In genomic region chr6:166512567-166512966, GRCh38 we compare ENCODE assay signal across 8 cellular contexts.
DNase-seq lines count a peak whose midpoint lies in the region; ATAC-seq and TF ChIP-seq lines count a peak whose summit lies in the region.

No MANE protein-coding gene starts in this region.

- peaks cover 8% of the 10 kb centered on the region for H3K4me1 ChIP-seq in CD4-positive, alpha-beta memory T cell (ENCODE audit: insufficient read depth, low read length)
- H3K4me1 ChIP-seq in tibial nerve: no peaks in the 10 kb centered on the region
- H3K4me1 ChIP-seq in neuronal stem cell (ENCODE audit: control insufficient read depth in 2 of 2, insufficient read depth in 1 of 2, low read depth in 1 of 2, low read length in 2 of 2): peaks cover 5 to 15% of the 10 kb centered on the region in 2 donors

- H3K4me1 Mint-ChIP-seq in CD4-positive, alpha-beta memory T cell: peaks cover 7 to 13% (median 8%) of the 10 kb centered on the region in 4 donors
- H3K4me1 Mint-ChIP-seq in activated naive CD4-positive, alpha-beta T cell treated with anti-CD3 and anti-CD28 coated beads, Interleukin-2, amount 10 ng/mL, durations not matched to agents 7 days and 5 days: no peaks in the 10 kb centered on the region

- no peak overlapping the region for H3K27ac ChIP-seq in CD4-positive, alpha-beta memory T cell (ENCODE audit: low read depth, low read length)
- H3K27ac ChIP-seq in tibial nerve (no peak overlapping the region), neuronal stem cell (replicated peaks; ENCODE audit: low read length) (no peak overlapping the region)

- no peak overlapping the region for H2BK12ac ChIP-seq in neuronal stem cell (ENCODE audit: low read length)

- H2BK5ac ChIP-seq in neuronal stem cell (ENCODE audit: low read length): no peak overlapping the region

- no peak for TF ChIP-seq POLR2A in tibial nerve (IDR thresholded peaks at IDR 0.05)

- ATAC-seq in GM19455 (IDR thresholded peaks at IDR 0.05; ENCODE audit: unreplicated experiment) (peak; percentile 93), HG03442 (IDR thresholded peaks at IDR 0.05; ENCODE audit: unreplicated experiment) (peak; percentile 97)

- TF ChIP-seq CTCF in tibial nerve (IDR thresholded peaks at IDR 0.05): no peak

- no peak overlapping the region for H2AK5ac ChIP-seq in neuronal stem cell (ENCODE audit: low read depth, low read length)

- no peaks in the 10 kb centered on the region for H3K79me1 ChIP-seq in neuronal stem cell (ENCODE audit: low read depth, low read length)

- no peaks in the 10 kb centered on the region for H3K9me3 ChIP-seq in CD4-positive, alpha-beta memory T cell (ENCODE audit: control insufficient read depth in 1 of 2, low read length in 2 of 2)
- H3K9me3 ChIP-seq in tibial nerve (peaks cover 0 to under 1% (median 0%) of the 10 kb centered on the region in 4 donors), neuronal stem cell (replicated peaks in 1 of 2; ENCODE audit: control insufficient read depth in 2 of 2, insufficient read depth in 1 of 2, low read depth in 1 of 2, low read length in 2 of 2) (peaks cover 0 to 4% of the 10 kb centered on the region in 2 donors)

- intact Hi-C loops in CD4-positive, alpha-beta memory T cell (cut with micrococcal nuclease): loop anchor here (1.0 kb wide), 5 partner anchors 56 to 237 kb away; partner anchors contain the start of gene MPC1

- H3K9me3 Mint-ChIP-seq in CD4-positive, alpha-beta memory T cell: peaks cover 0 to 2% (median 0%) of the 10 kb centered on the region in 8 donors
- H3K9me3 Mint-ChIP-seq in activated naive CD4-positive, alpha-beta T cell treated with anti-CD3 and anti-CD28 coated beads, Interleukin-2, amount 10 ng/mL, durations not matched to agents 7 days and 5 days: no peaks in the 10 kb centered on the region

- H3K27me3 Mint-ChIP-seq in CD4-positive, alpha-beta memory T cell: no peaks in the 10 kb centered on the region
- no peaks in the 10 kb centered on the region for H3K27me3 Mint-ChIP-seq in activated naive CD4-positive, alpha-beta T cell treated with anti-CD3 and anti-CD28 coated beads, Interleukin-2, amount 10 ng/mL, durations not matched to agents 7 days and 5 days

- CTCF ChIA-PET in CD4-positive, alpha-beta memory T cell (lab: Charles Lee; ENCODE audit: partially characterized antibody): interaction anchor here (0.6 to 2.7 kb wide), 23 partner anchors 9 to 356 kb away, joined by 3 to 20 read pairs (median 4); no protein-coding TSS in a partner anchor
- CTCF ChIA-PET in activated naive CD4-positive, alpha-beta T cell treated with anti-CD3 and anti-CD28 coated beads, Interleukin-2, amount 10 ng/mL, durations not matched to agents 7 days and 5 days (lab: Charles Lee): interaction anchor here (1.4 kb wide), 1 partner anchor 7 kb away, joined by 3 read pairs; no protein-coding TSS in a partner anchor

- H3K4me3 Mint-ChIP-seq in CD4-positive, alpha-beta memory T cell: peak overlapping the region in 1 of 8 donors; percentile 47
- H3K4me3 Mint-ChIP-seq in activated naive CD4-positive, alpha-beta T cell treated with anti-CD3 and anti-CD28 coated beads, Interleukin-2, amount 10 ng/mL, durations not matched to agents 7 days and 5 days: no peak overlapping the region

- no peak overlapping the region for H4K91ac ChIP-seq in neuronal stem cell (ENCODE audit: low read depth, low read length, poor library complexity)

- H2BK15ac ChIP-seq in neuronal stem cell (ENCODE audit: low read length): no peak overlapping the region

- no peak overlapping the region for H3K14ac ChIP-seq in neuronal stem cell (ENCODE audit: low read length)

- peaks cover 0 to 15% of the 10 kb centered on the region in 2 donors for H3K36me3 Mint-ChIP-seq in CD4-positive, alpha-beta memory T cell
- H3K36me3 Mint-ChIP-seq in activated naive CD4-positive, alpha-beta T cell treated with anti-CD3 and anti-CD28 coated beads, Interleukin-2, amount 10 ng/mL, durations not matched to agents 7 days and 5 days: no peaks in the 10 kb centered on the region

- no peak overlapping the region for H3K23ac ChIP-seq in neuronal stem cell (ENCODE audit: low read depth, low read length, poor library complexity)

- no peak overlapping the region for H3K18ac ChIP-seq in neuronal stem cell (ENCODE audit: low read length)

- H3K4me2 ChIP-seq in neuronal stem cell (ENCODE audit: insufficient read depth, low read length, poor library complexity, severe bottlenecking): no peak overlapping the region

- H3K36me3 ChIP-seq in CD4-positive, alpha-beta memory T cell (ENCODE audit: insufficient read depth, low read length): no peaks in the 10 kb centered on the region
- H3K36me3 ChIP-seq in tibial nerve (peaks cover 0 to 45% (median 4%) of the 10 kb centered on the region in 3 donors), neuronal stem cell (replicated peaks in 1 of 2; ENCODE audit: control insufficient read depth in 2 of 2, insufficient read depth in 2 of 2, low read length in 2 of 2) (peaks cover 8 to 62% of the 10 kb centered on the region in 2 donors)

- no peaks in the 10 kb centered on the region for H3K27me3 ChIP-seq in CD4-positive, alpha-beta memory T cell (ENCODE audit: insufficient read depth, low read length)
- H3K27me3 ChIP-seq in tibial nerve (no peaks in the 10 kb centered on the region), neuronal stem cell (ENCODE audit: control insufficient read depth in 3 of 3, insufficient read depth in 3 of 3, low read depth in 1 of 3, low read length in 3 of 3) (peaks cover 0 to 2% (median 0%) of the 10 kb centered on the region in 3 experiments)

- H3K9ac ChIP-seq in neuronal stem cell (ENCODE audit: low read depth, low read length, poor library complexity): no peak overlapping the region

- POLR2A ChIA-PET in CD4-positive, alpha-beta memory T cell (lab: Charles Lee; ENCODE audit: partially characterized antibody): interaction anchor here (0.6 to 1.4 kb wide), 4 partner anchors 24 to 93 kb away, joined by 3 to 5 read pairs (median 4); no protein-coding TSS in a partner anchor

- no peak overlapping the region for H3K4me3 ChIP-seq in CD4-positive, alpha-beta memory T cell (ENCODE audit: low read length in 2 of 2)
- H3K4me3 ChIP-seq in tibial nerve: no peak overlapping the region
- H3K4me3 ChIP-seq in neuronal stem cell (ENCODE audit: low read length in 2 of 2): no peak overlapping the region

- no peak overlapping the region for H3K4ac ChIP-seq in neuronal stem cell (ENCODE audit: low read length)

- TF ChIP-seq EP300 in tibial nerve (IDR thresholded peaks at IDR 0.05): no peak

- H4K8ac ChIP-seq in neuronal stem cell (ENCODE audit: low read depth, low read length): no peak overlapping the region

- peak; percentile 25 to 52 (median 47) for DNase-seq in CD4-positive, alpha-beta memory T cell
- DNase-seq in activated naive CD4-positive, alpha-beta T cell treated with anti-CD3 and anti-CD28 coated beads, Interleukin-2, amount 10 ng/mL, durations not matched to agents 7 days and 5 days: peak; percentile 43
- DNase-seq in tibial nerve (ENCODE audit: low spot score in 2 of 2): no peak
- no peak for DNase-seq in neuronal stem cell (ENCODE audit: low spot score)
- DNase-seq in inferior parietal cortex (ENCODE audit: extremely low spot score): no peak
- DNase-seq in EL: no peak

- WGBS in tibial nerve, 2 donors: 90 to 92% methylated on average over 8 of the region's 8 CpGs
- WGBS in neuronal stem cell (ENCODE audit: extremely low coverage in 2 of 2, insufficient read length in 2 of 2, insufficient replicate concordance in 1 of 2), 2 donors: no CpG with 5 or more reads among the region's 8 CpGs

- H2BK120ac ChIP-seq in neuronal stem cell (ENCODE audit: low read depth, low read length): no peak overlapping the region

- H2AFZ ChIP-seq in neuronal stem cell (ENCODE audit: low read length): no peak overlapping the region

- peak overlapping the region in 5 of 7 donors; percentile 8 to 74 (median 25) for H3K27ac Mint-ChIP-seq in CD4-positive, alpha-beta memory T cell
- no peak overlapping the region for H3K27ac Mint-ChIP-seq in activated naive CD4-positive, alpha-beta T cell treated with anti-CD3 and anti-CD28 coated beads, Interleukin-2, amount 10 ng/mL, durations not matched to agents 7 days and 5 days

Comparison
In these comparisons a context has a peak if more than half of its experiments do, and no peak if none do; other contexts are left out.
1. DNase-seq: peak in CD4-positive, alpha-beta memory T cell (5 of 5) and activated naive CD4-positive, alpha-beta T cell treated with anti-CD3 and anti-CD28 coated beads, Interleukin-2, amount 10 ng/mL, durations not matched to agents 7 days and 5 days (single experiment); none in tibial nerve (0 of 2), neuronal stem cell (single experiment), inferior parietal cortex (single experiment) and EL (single experiment).